Comparison of ENCODE assay signal across 16 cellular contexts in genomic region chr10:59019603-59020002, GRCh38.
DNase-seq lines count a peak whose midpoint lies in the region; ATAC-seq and TF ChIP-seq lines count a peak whose summit lies in the region.
"Had no signal": no experiment of that assay in that cellular context is flagged by ENCODE, and none has a peak within 500 bp of the region (broad histone marks: within the 10 kb centered on the region; RNA-seq: fewer than 3 reads in every experiment).

No MANE protein-coding gene starts in this region.

- H3K4me2 ChIP-seq in neural progenitor cell, result no peak overlapping the region

- ATAC-seq in heart right ventricle, result no peak
- ATAC-seq in right cardiac atrium, result no peak
- no peak for ATAC-seq in activated T-helper 17 cell treated with anti-CD3 and anti-CD28 coated beads, Interleukin-2, amount 50 U/mL, for 72 hours (replicated peaks)
- ATAC-seq: PC-3 had no signal

- H3K9me3 ChIP-seq in heart right ventricle, result no peaks in the 10 kb centered on the region
- H3K9me3 ChIP-seq in right cardiac atrium (ENCODE audit: control insufficient read depth, low read length), result no peaks in the 10 kb centered on the region
- no peaks in the 10 kb centered on the region for H3K9me3 ChIP-seq in neural progenitor cell (ENCODE audit: low read depth)
- H3K9me3 ChIP-seq: thyroid gland had no signal

- H3K4me1 ChIP-seq in heart right ventricle, result peaks cover 0 to 6% (median 0%) of the 10 kb centered on the region in 9 donors
- H3K4me1 ChIP-seq in right cardiac atrium (ENCODE audit: control insufficient read depth, insufficient read depth, low read length), result no peaks in the 10 kb centered on the region
- H3K4me1 ChIP-seq in neural progenitor cell, result peaks cover 21% of the 10 kb centered on the region
- H3K4me1 ChIP-seq: thyroid gland had no signal

- H3K4me1 Mint-ChIP-seq in neural progenitor cell, result peaks cover 6% of the 10 kb centered on the region
- no peaks in the 10 kb centered on the region for H3K4me1 Mint-ChIP-seq in activated T-helper 17 cell treated with anti-CD3 and anti-CD28 coated beads, Interleukin-2, amount 50 U/mL, for 72 hours
- H3K4me1 Mint-ChIP-seq: central memory CD8-positive, alpha-beta T cell had no signal

- no peaks in the 10 kb centered on the region for H3K27me3 Mint-ChIP-seq in neural progenitor cell (ENCODE audit: insufficient read depth, low read depth)
- no peaks in the 10 kb centered on the region for H3K27me3 Mint-ChIP-seq in activated T-helper 17 cell treated with anti-CD3 and anti-CD28 coated beads, Interleukin-2, amount 50 U/mL, for 72 hours
- H3K27me3 Mint-ChIP-seq: central memory CD8-positive, alpha-beta T cell had no signal

- no peaks in the 10 kb centered on the region for H3K36me3 Mint-ChIP-seq in neural progenitor cell
- H3K36me3 Mint-ChIP-seq in activated T-helper 17 cell treated with anti-CD3 and anti-CD28 coated beads, Interleukin-2, amount 50 U/mL, for 72 hours (ENCODE audit: low read depth), result no peaks in the 10 kb centered on the region

- no peak overlapping the region for H3K9ac ChIP-seq in neural progenitor cell

- H3K36me3 ChIP-seq in heart right ventricle (no peaks in the 10 kb centered on the region), neural progenitor cell (no peaks in the 10 kb centered on the region)
- H3K36me3 ChIP-seq: thyroid gland had no signal

- DNase-seq in heart right ventricle (no peak), right cardiac atrium (no peak), fibroblast of gingiva (ENCODE audit: low read depth) (peak; percentile 19), neural progenitor cell (ENCODE audit: low spot score) (peak; percentile 18), ecto neural progenitor cell (ENCODE audit: low spot score) (no peak), retina (no peak), NCI-H2029 (lab: John Stamatoyannopoulos, UW) (no peak)
- DNase-seq: activated CD4-positive, alpha-beta T cell treated with anti-CD3 and anti-CD28 coated beads for 1 hour; NCI-H1105; NCI-H446 treated with DMSO at 0.1 percent for 48 hours; PC-3; small intestine; T-helper 1 cell; thyroid gland had no signal

- H3K27me3 ChIP-seq in heart right ventricle (no peaks in the 10 kb centered on the region), right cardiac atrium (ENCODE audit: control insufficient read depth, insufficient read depth) (no peaks in the 10 kb centered on the region), neural progenitor cell (no peaks in the 10 kb centered on the region)
- H3K27me3 ChIP-seq: thyroid gland had no signal

- H3K27ac Mint-ChIP-seq in neural progenitor cell, result no peak overlapping the region
- no peak overlapping the region for H3K27ac Mint-ChIP-seq in activated T-helper 17 cell treated with anti-CD3 and anti-CD28 coated beads, Interleukin-2, amount 50 U/mL, for 72 hours

- H3F3A ChIP-seq in neural progenitor cell (ENCODE audit: low read depth), result no peaks in the 10 kb centered on the region

- H3K4me3 ChIP-seq in heart right ventricle (peak overlapping the region in 6 of 10 donors; percentile 12 to 30 (median 27)), right cardiac atrium (ENCODE audit: low read length) (no peak overlapping the region), neural progenitor cell (no peak overlapping the region)
- H3K4me3 ChIP-seq: thyroid gland had no signal

- H3K4me3 Mint-ChIP-seq in neural progenitor cell, result no peak overlapping the region
- H3K4me3 Mint-ChIP-seq in activated T-helper 17 cell treated with anti-CD3 and anti-CD28 coated beads, Interleukin-2, amount 50 U/mL, for 72 hours, result no peak overlapping the region
- H3K4me3 Mint-ChIP-seq: central memory CD8-positive, alpha-beta T cell had no signal

- peak overlapping the region; percentile 89 for H2AFZ ChIP-seq in neural progenitor cell (replicated peaks)

- no peaks in the 10 kb centered on the region for H4K20me1 ChIP-seq in neural progenitor cell (ENCODE audit: low read depth)

- TF ChIP-seq CTCF in heart right ventricle (IDR thresholded peaks at IDR 0.05), result no peak
- TF ChIP-seq CTCF in neural progenitor cell (IDR thresholded peaks at IDR 0.05), result no peak

- intact Hi-C loops in heart right ventricle (cut with DNase I), result no loop called here
- intact Hi-C loops in right cardiac atrium (cut with DNase I), result no loop called here

- peak overlapping the region in 6 of 10 donors; percentile 10 to 43 (median 23) for H3K27ac ChIP-seq in heart right ventricle
- no peak overlapping the region for H3K27ac ChIP-seq in right cardiac atrium (ENCODE audit: low read length)
- H3K27ac ChIP-seq in neural progenitor cell, result no peak overlapping the region
- H3K27ac ChIP-seq: thyroid gland had no signal

- no peaks in the 10 kb centered on the region for H3K9me3 Mint-ChIP-seq in neural progenitor cell
- H3K9me3 Mint-ChIP-seq in activated T-helper 17 cell treated with anti-CD3 and anti-CD28 coated beads, Interleukin-2, amount 50 U/mL, for 72 hours, result no peaks in the 10 kb centered on the region

- no peaks in the 10 kb centered on the region for H3K79me2 ChIP-seq in neural progenitor cell (ENCODE audit: low read depth)

- WGBS in heart right ventricle, 2 donors, result 23 to 41% methylated on average over 3 of the region's 3 CpGs
- 23% methylated on average over 3 of the region's 3 CpGs for WGBS in right cardiac atrium

Comparison
In these comparisons a context has a peak if more than half of its experiments do, and no peak if none do; other contexts are left out.
1. H3K27ac ChIP-seq: peak in heart right ventricle (6 of 10); none in right cardiac atrium (single experiment) and neural progenitor cell (single experiment).
2. H3K4me3 ChIP-seq: peak in heart right ventricle (6 of 10); none in right cardiac atrium (single experiment) and neural progenitor cell (single experiment).
3. DNase-seq: peak in fibroblast of gingiva (single experiment) and neural progenitor cell (single experiment); none in heart right ventricle (0 of 2), right cardiac atrium (0 of 3), ecto neural progenitor cell (single experiment), retina (single experiment) and NCI-H2029 (single experiment).